ENCODE assay signal across 1 cellular context in genomic region chr14:53109028-53109687, GRCh38.
A peak's percentile ranks its signal among the peaks of the same experiment; 100 is the strongest.
TF ChIP-seq lines count a peak whose summit lies in the region.

No MANE protein-coding gene starts in this region.

TF ChIP-seq in GM12878, 131 proteins besides CTCF, POLR2A, EP300 and RAD21 (continued from another document and continues in another):
- TF ChIP-seq REST (IDR thresholded peaks at IDR 0.05; ENCODE audit: low read depth, low read length), result no peak
- TF ChIP-seq CUX1 (IDR thresholded peaks at IDR 0.05; ENCODE audit: insufficient replicate concordance, low read depth, low read length), result peak; percentile 10
- TF ChIP-seq ZBED1 (IDR thresholded peaks at IDR 0.05; ENCODE audit: borderline replicate concordance), result peak; percentile 60; the same call in 1 of the 2 replicates
- no peak for TF ChIP-seq NRF1 (conservative IDR thresholded peaks at IDR 0.05; ENCODE audit: low read depth, low read length)
- TF ChIP-seq STAT3 (IDR thresholded peaks at IDR 0.05; ENCODE audit: low read depth, low read length), result no peak
- peak; percentile 57 for TF ChIP-seq ATF7 (IDR thresholded peaks at IDR 0.05; ENCODE audit: low read depth)
- TF ChIP-seq EED (IDR thresholded peaks at IDR 0.05; ENCODE audit: low read depth), result peak; percentile 97
- TF ChIP-seq ZBTB11 (CRISPR knock-in tag; IDR thresholded peaks at IDR 0.05), result no peak
- no peak for TF ChIP-seq KAT2A (conservative IDR thresholded peaks at IDR 0.05; ENCODE audit: control insufficient read depth, low read depth, low read length)
- TF ChIP-seq, protein P1, sequence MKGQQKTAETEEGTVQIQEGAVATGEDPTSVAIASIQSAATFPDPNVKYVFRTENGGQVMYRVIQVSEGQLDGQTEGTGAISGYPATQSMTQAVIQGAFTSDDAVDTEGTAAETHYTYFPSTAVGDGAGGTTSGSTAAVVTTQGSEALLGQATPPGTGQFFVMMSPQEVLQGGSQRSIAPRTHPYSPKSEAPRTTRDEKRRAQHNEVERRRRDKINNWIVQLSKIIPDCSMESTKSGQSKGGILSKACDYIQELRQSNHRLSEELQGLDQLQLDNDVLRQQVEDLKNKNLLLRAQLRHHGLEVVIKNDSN (IDR thresholded peaks at IDR 0.05; ENCODE audit: borderline replicate concordance, extremely low read length, insufficient read depth, low read depth, low read length), result no peak
- TF ChIP-seq E2F4 (IDR thresholded peaks at IDR 0.05; ENCODE audit: low read depth, low read length), result no peak
- TF ChIP-seq FOXK2 (IDR thresholded peaks at IDR 0.05), result no peak
- TF ChIP-seq TBL1XR1 (IDR thresholded peaks at IDR 0.05; ENCODE audit: low read depth, low read length), result no peak; the same call in 1 of the 2 replicates
- peak; percentile 81 for TF ChIP-seq FOXM1 (IDR thresholded peaks at IDR 0.05; ENCODE audit: low read depth, low read length)
- peak; percentile 32; the same call in 1 of the 2 replicates for TF ChIP-seq MAX (IDR thresholded peaks at IDR 0.05; ENCODE audit: low read depth, low read length)
- TF ChIP-seq TAF1 (IDR thresholded peaks at IDR 0.05; ENCODE audit: borderline replicate concordance, low read depth, low read length), result peak; percentile 73
- TF ChIP-seq RCOR1 (conservative IDR thresholded peaks at IDR 0.05; ENCODE audit: low read depth, low read length), result no peak
- TF ChIP-seq TCF3 (IDR thresholded peaks at IDR 0.05; ENCODE audit: borderline replicate concordance, insufficient read depth, low read depth, low read length), result no peak
- TF ChIP-seq BACH1 (IDR thresholded peaks at IDR 0.05; ENCODE audit: borderline replicate concordance), result no peak
- no peak for TF ChIP-seq NR2C1 (IDR thresholded peaks at IDR 0.05)
- peak; percentile 55 for TF ChIP-seq IKZF1 (conservative IDR thresholded peaks at IDR 0.05)
- peak; percentile 13 for TF ChIP-seq MEF2B (IDR thresholded peaks at IDR 0.05; ENCODE audit: partially characterized antibody, poor library complexity, severe bottlenecking)
- TF ChIP-seq RBBP5 (conservative IDR thresholded peaks at IDR 0.05), result 0 out of 2 replicates have a peak, but pooled peaks have one; percentile 44
- TF ChIP-seq, protein P2, sequence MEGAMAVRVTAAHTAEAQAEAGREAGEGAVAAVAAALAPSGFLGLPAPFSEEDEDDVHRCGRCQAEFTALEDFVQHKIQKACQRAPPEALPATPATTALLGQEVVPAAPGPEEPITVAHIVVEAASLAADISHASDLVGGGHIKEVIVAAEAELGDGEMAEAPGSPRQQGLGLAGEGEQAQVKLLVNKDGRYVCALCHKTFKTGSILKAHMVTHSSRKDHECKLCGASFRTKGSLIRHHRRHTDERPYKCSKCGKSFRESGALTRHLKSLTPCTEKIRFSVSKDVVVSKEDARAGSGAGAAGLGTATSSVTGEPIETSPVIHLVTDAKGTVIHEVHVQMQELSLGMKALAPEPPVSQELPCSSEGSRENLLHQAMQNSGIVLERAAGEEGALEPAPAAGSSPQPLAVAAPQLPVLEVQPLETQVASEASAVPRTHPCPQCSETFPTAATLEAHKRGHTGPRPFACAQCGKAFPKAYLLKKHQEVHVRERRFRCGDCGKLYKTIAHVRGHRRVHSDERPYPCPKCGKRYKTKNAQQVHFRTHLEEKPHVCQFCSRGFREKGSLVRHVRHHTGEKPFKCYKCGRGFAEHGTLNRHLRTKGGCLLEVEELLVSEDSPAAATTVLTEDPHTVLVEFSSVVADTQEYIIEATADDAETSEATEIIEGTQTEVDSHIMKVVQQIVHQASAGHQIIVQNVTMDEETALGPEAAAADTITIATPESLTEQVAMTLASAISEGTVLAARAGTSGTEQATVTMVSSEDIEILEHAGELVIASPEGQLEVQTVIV (IDR thresholded peaks at IDR 0.05; ENCODE audit: borderline replicate concordance, partially characterized antibody), result no peak
- no peak for TF ChIP-seq HDAC6 (IDR thresholded peaks at IDR 0.05; ENCODE audit: unreplicated experiment)
- TF ChIP-seq CREM (IDR thresholded peaks at IDR 0.05; ENCODE audit: low read depth), result peak; percentile 57; the same call in 1 of the 2 replicates
- peak; percentile 81 for TF ChIP-seq YY1 (IDR thresholded peaks at IDR 0.05; ENCODE audit: low read depth, low read length)
- TF ChIP-seq NFYA (IDR thresholded peaks at IDR 0.05; ENCODE audit: borderline replicate concordance, low read depth, low read length), result no peak
- no peak for TF ChIP-seq JUND (IDR thresholded peaks at IDR 0.05; ENCODE audit: low read depth, low read length)
- no peak for TF ChIP-seq NFXL1 (IDR thresholded peaks at IDR 0.05; ENCODE audit: borderline replicate concordance)
- peak; percentile 62 to 69 for TF ChIP-seq IKZF2 (IDR thresholded peaks at IDR 0.05)
- TF ChIP-seq ELK1 (IDR thresholded peaks at IDR 0.05; ENCODE audit: low read depth, low read length), result no peak
- 0 out of 2 replicates have a peak, but pooled peaks have one; percentile 41 for TF ChIP-seq SMARCA5 (IDR thresholded peaks at IDR 0.05)
- TF ChIP-seq HDAC2 (IDR thresholded peaks at IDR 0.05), result no peak
- TF ChIP-seq GABPA (IDR thresholded peaks at IDR 0.05; ENCODE audit: low read depth), result no peak
- TF ChIP-seq ESRRA (IDR thresholded peaks at IDR 0.05; ENCODE audit: low read length), result no peak
- TF ChIP-seq SMC3 (IDR thresholded peaks at IDR 0.05; ENCODE audit: borderline replicate concordance, low read length), result no peak
- TF ChIP-seq JUNB (IDR thresholded peaks at IDR 0.05), result 0 out of 2 replicates have a peak, but pooled peaks have one; percentile 2
- no peak for TF ChIP-seq RB1 (IDR thresholded peaks at IDR 0.05; ENCODE audit: borderline replicate concordance)
